24 cellular contexts compared by ENCODE assay signal in genomic region chrX:32170481-32170880, GRCh38.
"Had no signal": no experiment of that assay in that cellular context is flagged by ENCODE, and none has a peak within 500 bp of the region (broad histone marks: within the 10 kb centered on the region; RNA-seq: fewer than 3 reads in every experiment).

No MANE protein-coding gene starts in this region.

- ATAC-seq: activated CD8-positive, alpha-beta memory T cell treated with anti-CD3 and anti-CD28 coated beads, Interleukin-2, amount 10 ng/mL, durations not matched to agents 7 days and 5 days; Panc1; Right ventricle myocardium inferior; T-helper 17 cell had no signal

- H3K36me3 ChIP-seq: ascending aorta had no signal

- H3K27me3 ChIP-seq: ascending aorta had no signal

- H3K4me1 ChIP-seq: ascending aorta had no signal

- H3K4me3 ChIP-seq: ascending aorta had no signal

- H3K9me3 ChIP-seq: ascending aorta, SK-N-SH had no signal

- DNase-seq: activated B cell treated with CpG ODN at 0.5 μM for 24 hours; activated CD4-positive, alpha-beta T cell treated with anti-CD3 and anti-CD28 coated beads for 1 hour; activated CD4-positive, alpha-beta T cell treated with anti-CD3 and anti-CD28 coated beads, Interleukin-2, amount 10 ng/mL, durations not matched to agents 24 days and 14 days; activated CD4-positive, alpha-beta T cell treated with anti-CD3 and anti-CD28 coated beads, Interleukin-2, amount 50 U/mL, for 48 hours; activated CD8-positive, alpha-beta memory T cell treated with anti-CD3 and anti-CD28 coated beads, Interleukin-2, amount 10 ng/mL, durations not matched to agents 7 days and 5 days; activated effector memory CD4-positive, alpha-beta T cell treated with Interleukin-2 at 50 U/mL for 16 hours; activated naive CD4-positive, alpha-beta T cell; activated T-cell treated with anti-CD3 and anti-CD28 coated beads, Interleukin-2, amount 50 U/mL, for 24 hours; MM.1S; NCI-H1105; NCI-H1436; NCI-H1694 treated with DMSO at 0.1 percent for 48 hours; NCI-H2029 treated with DMSO at 0.1 percent for 48 hours; NCI-H345; NCI-H510A; NCI-H69; NK-92 treated with Interleukin-12 subunit alpha and Interleukin-12 subunit beta, amount 100 ng/mL, for 24 hours; RPMI8226; SK-N-SH; T-helper 17 cell; T-helper 9 cell had no signal
